Comparison of ENCODE assay signal across 15 cellular contexts in the genomic region with DNA sequence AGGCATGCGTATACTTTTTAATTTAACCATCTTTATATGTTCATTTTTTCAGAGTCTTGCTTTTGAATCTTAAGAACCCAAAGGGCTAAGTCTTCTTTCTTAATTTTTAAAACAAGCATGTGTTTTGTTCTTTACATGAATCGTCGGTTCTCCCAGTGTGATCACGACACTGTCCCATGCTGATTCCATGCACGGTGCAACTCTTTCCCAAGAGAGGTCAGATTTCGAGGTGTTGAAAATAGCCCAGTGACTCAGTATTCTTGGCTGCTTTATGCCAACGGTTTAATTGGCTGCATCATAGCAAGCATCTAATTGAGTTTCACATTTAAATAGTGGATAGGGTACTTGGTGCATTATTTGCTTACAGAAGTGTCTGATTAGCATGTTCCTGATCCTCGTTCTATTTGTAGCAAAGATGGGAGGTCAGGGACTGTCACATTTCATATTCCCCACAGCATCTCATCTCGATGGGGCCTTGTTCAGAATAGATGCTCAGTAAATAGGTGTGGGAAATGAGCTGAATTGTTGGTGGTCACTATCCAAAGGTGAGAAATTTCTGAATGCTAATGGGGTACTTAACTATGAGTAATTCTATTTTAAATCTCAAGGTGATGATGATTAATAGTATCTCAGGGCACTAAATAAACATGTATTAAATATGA. TPM values are rescaled to one million over a fixed set of nuclear protein-coding genes. Genes with fewer than 3 reads are reported as not detected.
DNase-seq lines count a peak whose midpoint lies in the region; ATAC-seq, FAIRE-seq and TF ChIP-seq lines count a peak whose summit lies in the region.
"Had no signal": no experiment of that assay in that cellular context is flagged by ENCODE, and none has a peak within 500 bp of the region (broad histone marks: within the 10 kb centered on the region; RNA-seq: fewer than 3 reads in every experiment).

No MANE protein-coding gene starts in this region.

- H3K4me1 ChIP-seq in endocrine pancreas (ENCODE audit: control insufficient read depth, insufficient read depth, low read length) (no peaks in the 10 kb centered on the region), vagina (peaks cover 35% of the 10 kb centered on the region)

- peak overlapping the region; percentile 57 for H3K4me3 ChIP-seq in endocrine pancreas (ENCODE audit: control insufficient read depth, insufficient read depth, low read length)
- no peak overlapping the region for H3K4me3 ChIP-seq in vagina

- ATAC-seq in Right ventricle myocardium inferior (peak; percentile 61), left lobe of liver (no peak), GM18498 (IDR thresholded peaks at IDR 0.05; ENCODE audit: unreplicated experiment) (no peak), GM18511 (IDR thresholded peaks at IDR 0.05; ENCODE audit: unreplicated experiment) (no peak)

- no peak for FAIRE-seq in GM12892 (lab: Jason Lieb, UNC)
- FAIRE-seq: endometrium had no signal

- intact Hi-C loops in Right ventricle myocardium inferior (cut with DNase I), result loop anchor here (5.0 kb wide), 3 partner anchors 85 to 330 kb away; a partner anchor contains a TSS
- intact Hi-C loops in cardiac septum (cut with DNase I), result loop anchor here (5.0 to 10.0 kb wide), 2 partner anchors 115 to 162 kb away; no protein-coding TSS in a partner anchor
- intact Hi-C loops in vagina (cut with DNase I), result no loop called here

- H3K9me3 ChIP-seq in endocrine pancreas (ENCODE audit: control insufficient read depth, low read length) (no peaks in the 10 kb centered on the region), vagina (no peaks in the 10 kb centered on the region)

- H3K36me3 ChIP-seq in endocrine pancreas (ENCODE audit: control insufficient read depth, insufficient read depth, low read length), result no peaks in the 10 kb centered on the region
- H3K36me3 ChIP-seq in vagina, result no peaks in the 10 kb centered on the region

- H3K27me3 ChIP-seq in endocrine pancreas (ENCODE audit: control insufficient read depth, insufficient read depth, low read length) (no peaks in the 10 kb centered on the region), vagina (no peaks in the 10 kb centered on the region)

- H3K9ac ChIP-seq in endocrine pancreas (ENCODE audit: control insufficient read depth, insufficient read depth, low read length), result no peak overlapping the region

- TF ChIP-seq CTCF in vagina (IDR thresholded peaks at IDR 0.05), result no peak

- TF ChIP-seq POLR2A in vagina (IDR thresholded peaks at IDR 0.05) (no peak), GM12892 (IDR thresholded peaks at IDR 0.05; ENCODE audit: low read depth, low read length) (no peak)

- DNase-seq in Right ventricle myocardium inferior (ENCODE audit: missing footprints), result no peak
- DNase-seq in cardiac septum (ENCODE audit: low spot score), result no peak
- DNase-seq in left lobe of liver (ENCODE audit: low spot score), result peak; percentile 82
- no peak for DNase-seq in vagina (ENCODE audit: extremely low spot score in 2 of 2)
- DNase-seq in GM12892 (ENCODE audit: insufficient read length), result no peak
- DNase-seq: activated B cell treated with CpG ODN at 0.5 μM for 24 hours, activated gamma-delta T cell, GOT3, Karpas-422, retina, SIG-M5 had no signal

- peak overlapping the region; percentile 3 for H3K27ac ChIP-seq in vagina

RNA-seq across cellular contexts. Expression of a gene that starts 2.8 kb away (rescaled TPM):
- total RNA-seq in Right ventricle myocardium inferior, result 38.0 TPM
- 54.0 TPM for total RNA-seq in cardiac septum
- 23.9 TPM for total RNA-seq in left lobe of liver
- total RNA-seq in vagina, result 37.6 TPM
- polyA plus RNA-seq in GM12892 (2012; ENCODE audit: missing spikeins), result not detected
- total RNA-seq: activated B cell treated with CpG ODN at 0.5 μM for 24 hours had no signal
